ENCODE assay signal across 1 cellular context in the genomic region with DNA sequence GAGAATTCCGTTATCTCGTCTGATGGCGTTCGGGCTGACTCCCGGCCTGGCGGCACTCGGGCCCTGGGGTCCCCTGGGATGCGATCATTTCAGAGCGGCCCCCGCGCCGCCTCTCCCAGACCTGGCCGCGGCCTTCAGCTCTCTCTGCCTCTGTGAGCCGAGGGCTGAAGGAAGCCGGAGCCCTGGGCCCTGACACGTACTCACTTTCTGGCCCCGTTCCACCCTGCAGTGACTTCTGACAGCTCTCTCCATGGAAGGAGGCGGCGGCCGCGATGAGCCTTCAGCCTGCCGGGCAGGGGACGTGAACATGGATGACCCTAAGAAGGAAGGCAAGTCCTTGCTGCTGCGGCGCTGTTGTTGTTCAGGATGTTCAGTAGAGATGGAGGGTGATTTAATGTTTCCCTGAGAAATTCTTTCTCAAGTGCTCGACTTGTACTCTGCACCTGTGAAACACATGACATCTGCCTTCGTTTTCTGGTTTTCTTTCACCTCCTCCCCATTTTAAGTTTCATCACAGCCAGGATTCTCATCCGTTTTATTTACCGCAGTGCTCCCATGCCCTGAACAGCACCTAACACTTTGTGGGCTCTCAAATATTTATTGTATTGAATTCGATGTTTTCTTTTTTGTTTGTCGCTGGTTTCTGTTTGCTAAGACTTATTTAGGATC.
A peak's percentile ranks its signal among the peaks of the same experiment; 100 is the strongest.
TF ChIP-seq lines count a peak whose summit lies in the region.

No MANE protein-coding gene starts in this region.

TF ChIP-seq in HepG2, 621 proteins besides CTCF, POLR2A, EP300 and RAD21 (continued from another document):
- TF ChIP-seq, protein P1, sequence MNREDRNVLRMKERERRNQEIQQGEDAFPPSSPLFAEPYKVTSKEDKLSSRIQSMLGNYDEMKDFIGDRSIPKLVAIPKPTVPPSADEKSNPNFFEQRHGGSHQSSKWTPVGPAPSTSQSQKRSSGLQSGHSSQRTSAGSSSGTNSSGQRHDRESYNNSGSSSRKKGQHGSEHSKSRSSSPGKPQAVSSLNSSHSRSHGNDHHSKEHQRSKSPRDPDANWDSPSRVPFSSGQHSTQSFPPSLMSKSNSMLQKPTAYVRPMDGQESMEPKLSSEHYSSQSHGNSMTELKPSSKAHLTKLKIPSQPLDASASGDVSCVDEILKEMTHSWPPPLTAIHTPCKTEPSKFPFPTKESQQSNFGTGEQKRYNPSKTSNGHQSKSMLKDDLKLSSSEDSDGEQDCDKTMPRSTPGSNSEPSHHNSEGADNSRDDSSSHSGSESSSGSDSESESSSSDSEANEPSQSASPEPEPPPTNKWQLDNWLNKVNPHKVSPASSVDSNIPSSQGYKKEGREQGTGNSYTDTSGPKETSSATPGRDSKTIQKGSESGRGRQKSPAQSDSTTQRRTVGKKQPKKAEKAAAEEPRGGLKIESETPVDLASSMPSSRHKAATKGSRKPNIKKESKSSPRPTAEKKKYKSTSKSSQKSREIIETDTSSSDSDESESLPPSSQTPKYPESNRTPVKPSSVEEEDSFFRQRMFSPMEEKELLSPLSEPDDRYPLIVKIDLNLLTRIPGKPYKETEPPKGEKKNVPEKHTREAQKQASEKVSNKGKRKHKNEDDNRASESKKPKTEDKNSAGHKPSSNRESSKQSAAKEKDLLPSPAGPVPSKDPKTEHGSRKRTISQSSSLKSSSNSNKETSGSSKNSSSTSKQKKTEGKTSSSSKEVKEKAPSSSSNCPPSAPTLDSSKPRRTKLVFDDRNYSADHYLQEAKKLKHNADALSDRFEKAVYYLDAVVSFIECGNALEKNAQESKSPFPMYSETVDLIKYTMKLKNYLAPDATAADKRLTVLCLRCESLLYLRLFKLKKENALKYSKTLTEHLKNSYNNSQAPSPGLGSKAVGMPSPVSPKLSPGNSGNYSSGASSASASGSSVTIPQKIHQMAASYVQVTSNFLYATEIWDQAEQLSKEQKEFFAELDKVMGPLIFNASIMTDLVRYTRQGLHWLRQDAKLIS (CRISPR knock-in tag; IDR thresholded peaks at IDR 0.05) = no peak
- TF ChIP-seq FOXK2 (IDR thresholded peaks at IDR 0.05) (no peak), EEA1 (CRISPR knock-in tag; IDR thresholded peaks at IDR 0.05; ENCODE audit: borderline replicate concordance) (no peak), ZNF260 (CRISPR knock-in tag; IDR thresholded peaks at IDR 0.05; ENCODE audit: borderline replicate concordance, low read depth) (0 out of 2 replicates have a peak, but pooled peaks have one; percentile 46), TBL1XR1 (IDR thresholded peaks at IDR 0.05; ENCODE audit: borderline replicate concordance, low read length, partially characterized antibody) (peak; percentile 3), ZNF607 (CRISPR knock-in tag; IDR thresholded peaks at IDR 0.05; ENCODE audit: borderline replicate concordance) (no peak), ZNF713 (CRISPR knock-in tag; IDR thresholded peaks at IDR 0.05) (no peak), MXI1 (IDR thresholded peaks at IDR 0.05; ENCODE audit: borderline replicate concordance, low read depth, low read length) (no peak)
- TF ChIP-seq, protein P2, sequence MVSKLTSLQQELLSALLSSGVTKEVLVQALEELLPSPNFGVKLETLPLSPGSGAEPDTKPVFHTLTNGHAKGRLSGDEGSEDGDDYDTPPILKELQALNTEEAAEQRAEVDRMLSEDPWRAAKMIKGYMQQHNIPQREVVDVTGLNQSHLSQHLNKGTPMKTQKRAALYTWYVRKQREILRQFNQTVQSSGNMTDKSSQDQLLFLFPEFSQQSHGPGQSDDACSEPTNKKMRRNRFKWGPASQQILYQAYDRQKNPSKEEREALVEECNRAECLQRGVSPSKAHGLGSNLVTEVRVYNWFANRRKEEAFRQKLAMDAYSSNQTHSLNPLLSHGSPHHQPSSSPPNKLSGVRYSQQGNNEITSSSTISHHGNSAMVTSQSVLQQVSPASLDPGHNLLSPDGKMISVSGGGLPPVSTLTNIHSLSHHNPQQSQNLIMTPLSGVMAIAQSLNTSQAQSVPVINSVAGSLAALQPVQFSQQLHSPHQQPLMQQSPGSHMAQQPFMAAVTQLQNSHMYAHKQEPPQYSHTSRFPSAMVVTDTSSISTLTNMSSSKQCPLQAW (CRISPR knock-in tag; IDR thresholded peaks at IDR 0.05) = 0 out of 2 replicates have a peak, but pooled peaks have one; percentile 34
- TF ChIP-seq, protein P3, sequence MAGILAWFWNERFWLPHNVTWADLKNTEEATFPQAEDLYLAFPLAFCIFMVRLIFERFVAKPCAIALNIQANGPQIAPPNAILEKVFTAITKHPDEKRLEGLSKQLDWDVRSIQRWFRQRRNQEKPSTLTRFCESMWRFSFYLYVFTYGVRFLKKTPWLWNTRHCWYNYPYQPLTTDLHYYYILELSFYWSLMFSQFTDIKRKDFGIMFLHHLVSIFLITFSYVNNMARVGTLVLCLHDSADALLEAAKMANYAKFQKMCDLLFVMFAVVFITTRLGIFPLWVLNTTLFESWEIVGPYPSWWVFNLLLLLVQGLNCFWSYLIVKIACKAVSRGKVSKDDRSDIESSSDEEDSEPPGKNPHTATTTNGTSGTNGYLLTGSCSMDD (CRISPR knock-in tag; IDR thresholded peaks at IDR 0.05) = no peak
- TF ChIP-seq, protein P4, sequence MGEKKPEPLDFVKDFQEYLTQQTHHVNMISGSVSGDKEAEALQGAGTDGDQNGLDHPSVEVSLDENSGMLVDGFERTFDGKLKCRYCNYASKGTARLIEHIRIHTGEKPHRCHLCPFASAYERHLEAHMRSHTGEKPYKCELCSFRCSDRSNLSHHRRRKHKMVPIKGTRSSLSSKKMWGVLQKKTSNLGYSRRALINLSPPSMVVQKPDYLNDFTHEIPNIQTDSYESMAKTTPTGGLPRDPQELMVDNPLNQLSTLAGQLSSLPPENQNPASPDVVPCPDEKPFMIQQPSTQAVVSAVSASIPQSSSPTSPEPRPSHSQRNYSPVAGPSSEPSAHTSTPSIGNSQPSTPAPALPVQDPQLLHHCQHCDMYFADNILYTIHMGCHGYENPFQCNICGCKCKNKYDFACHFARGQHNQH (CRISPR knock-in tag; IDR thresholded peaks at IDR 0.05) = no peak
TF ChIP-seq in HepG2: peak in this region for 15.
